11 cellular contexts compared by ENCODE assay signal in genomic region chr18:74501386-74501785, GRCh38. TPM values are rescaled to one million over a fixed set of nuclear protein-coding genes. Genes with fewer than 3 reads are reported as not detected.
A peak's percentile ranks its signal among the peaks of the same experiment; 100 is the strongest.
DNase-seq lines count a peak whose midpoint lies in the region; ATAC-seq and TF ChIP-seq lines count a peak whose summit lies in the region.
"Had no signal": no experiment of that assay in that cellular context is flagged by ENCODE, and none has a peak within 500 bp of the region (broad histone marks: within the 10 kb centered on the region; RNA-seq: fewer than 3 reads in every experiment).

No MANE protein-coding gene starts in this region.

- H3K4me3 ChIP-seq in IMR-90 (ENCODE audit: insufficient read depth, low read depth, low read length) = no peak overlapping the region
- peak overlapping the region in 3 of 4 donors; percentile 5 to 44 (median 27) for H3K4me3 ChIP-seq in stomach

- no peak overlapping the region for H2AK5ac ChIP-seq in IMR-90 (ENCODE audit: low read depth, low read length)

- TF ChIP-seq EP300 in stomach (IDR thresholded peaks at IDR 0.05) = no peak

- no peak overlapping the region for H2BK20ac ChIP-seq in IMR-90 (ENCODE audit: low read depth, low read length)

- no peak for TF ChIP-seq POLR2A in IMR-90 (IDR thresholded peaks at IDR 0.05; ENCODE audit: low read depth, low read length)
- no peak for TF ChIP-seq POLR2A in stomach (IDR thresholded peaks at IDR 0.05)

- peaks cover 32% of the 10 kb centered on the region for H3K36me3 ChIP-seq in IMR-90 (ENCODE audit: control insufficient read depth, insufficient read depth, low read length)
- H3K36me3 ChIP-seq in stomach = peaks cover 42 to 55% (median 54%) of the 10 kb centered on the region in 4 donors

- H3K14ac ChIP-seq in IMR-90 (replicated peaks; ENCODE audit: low read depth, low read length) = no peak overlapping the region

- no peak overlapping the region for H3K56ac ChIP-seq in IMR-90 (ENCODE audit: extremely low read depth, insufficient read depth, low read length)

- BruUV-seq in IMR-90 (replicated peaks; lab: Mats Ljungman, UMichigan) = no TSS peak

- dilution Hi-C loops in IMR-90 (cut with HindIII; ENCODE audit: low sequenced_read_pairs, unreplicated experiment) = no loop called here

- ATAC-seq in IMR-90 (ENCODE audit: low read depth) (no peak), left lobe of liver (no peak), GM21528 (IDR thresholded peaks at IDR 0.05; ENCODE audit: low FRiP score, unreplicated experiment) (no peak)

- H2AFZ ChIP-seq in IMR-90 (replicated peaks; ENCODE audit: low read length, poor library complexity) = no peak overlapping the region

- H3K79me1 ChIP-seq in IMR-90 (ENCODE audit: low read depth in 1 of 2, low read length in 2 of 2) = peaks cover 16 to 27% of the 10 kb centered on the region in 2 experiments

- H4K91ac ChIP-seq in IMR-90 (ENCODE audit: insufficient read depth, low read depth, low read length) = no peak overlapping the region

- TF ChIP-seq RAD21 in IMR-90 (IDR thresholded peaks at IDR 0.05; ENCODE audit: low read length) = no peak

- TF ChIP-seq CTCF in IMR-90 (conservative IDR thresholded peaks at IDR 0.05; ENCODE audit: low read depth, low read length) (no peak), stomach (IDR thresholded peaks at IDR 0.05) (no peak)

- no peaks in the 10 kb centered on the region for H3K9me3 ChIP-seq in IMR-90 (ENCODE audit: control insufficient read depth, insufficient read depth, low read length)
- H3K9me3 ChIP-seq in stomach = no peaks in the 10 kb centered on the region

- no peak overlapping the region for H3K18ac ChIP-seq in IMR-90 (ENCODE audit: low read depth, low read length)

- H3K27me3 Mint-ChIP-seq in activated T-helper 1 cell treated with anti-CD3 and anti-CD28 coated beads, Interleukin-12 subunit alpha, Interleukin-12 subunit beta, Interleukin-2, Interleukin-4 antibody, amounts not matched to agents 30 ng/mL and 10 ng/mL and 1 ng/mL, durations not matched to agents 14 hours and 24 hours and 36 hours (ENCODE audit: insufficient read depth) = no peaks in the 10 kb centered on the region

- no peak overlapping the region for H2BK120ac ChIP-seq in IMR-90 (ENCODE audit: low read depth, low read length)

- intact Hi-C loops in IMR-90 (cut with micrococcal nuclease) (no loop called here), stomach (cut with DNase I; ENCODE audit: low total_unique reads) (no loop called here)
- intact Hi-C loops in activated T-helper 1 cell treated with anti-CD3 and anti-CD28 coated beads, Interleukin-12 subunit alpha, Interleukin-12 subunit beta, Interleukin-2, Interleukin-4 antibody, amounts not matched to agents 30 ng/mL and 10 ng/mL and 1 ng/mL, durations not matched to agents 14 hours and 24 hours and 36 hours (cut with micrococcal nuclease) = no loop called here

- H4K5ac ChIP-seq in IMR-90 (ENCODE audit: low read depth, low read length) = no peak overlapping the region

- no peaks in the 10 kb centered on the region for H3K27me3 ChIP-seq in IMR-90 (ENCODE audit: control insufficient read depth, insufficient read depth, low read length)
- H3K27me3 ChIP-seq in stomach = no peaks in the 10 kb centered on the region

- no peak overlapping the region for H3K4ac ChIP-seq in IMR-90 (ENCODE audit: low read depth, low read length)

- H3K9me3 Mint-ChIP-seq in activated T-helper 1 cell treated with anti-CD3 and anti-CD28 coated beads, Interleukin-12 subunit alpha, Interleukin-12 subunit beta, Interleukin-2, Interleukin-4 antibody, amounts not matched to agents 30 ng/mL and 10 ng/mL and 1 ng/mL, durations not matched to agents 14 hours and 24 hours and 36 hours = no peaks in the 10 kb centered on the region

- H3K4me1 ChIP-seq in IMR-90 (ENCODE audit: control insufficient read depth, insufficient read depth, low read length) (peaks cover 5% of the 10 kb centered on the region; the same call in 1 of the 2 replicates), stomach (peaks cover 36 to 67% (median 50%) of the 10 kb centered on the region in 4 donors)

- no peaks in the 10 kb centered on the region for H4K20me1 ChIP-seq in IMR-90 (ENCODE audit: insufficient read depth, low read length)

- H2BK15ac ChIP-seq in IMR-90 (ENCODE audit: low read depth, low read length) = no peak overlapping the region

- H3K36me3 Mint-ChIP-seq in activated T-helper 1 cell treated with anti-CD3 and anti-CD28 coated beads, Interleukin-12 subunit alpha, Interleukin-12 subunit beta, Interleukin-2, Interleukin-4 antibody, amounts not matched to agents 30 ng/mL and 10 ng/mL and 1 ng/mL, durations not matched to agents 14 hours and 24 hours and 36 hours (ENCODE audit: low read depth) = peaks cover 46% of the 10 kb centered on the region

- CTCF ChIA-PET in IMR-90 (lab: Yijun Ruan, JAX) = no interaction called here

- POLR2A ChIA-PET in IMR-90 (lab: Charles Lee; ENCODE audit: unreplicated experiment) = no interaction called here

- H3K9ac ChIP-seq in IMR-90 (ENCODE audit: low read depth, low read length) = no peak overlapping the region

- H3K9me1 ChIP-seq in IMR-90 (ENCODE audit: insufficient read depth, low read length) = peaks cover 4% of the 10 kb centered on the region; the same call in 1 of the 2 replicates

- no peak overlapping the region for H3K4me2 ChIP-seq in IMR-90 (ENCODE audit: low read depth, low read length)

- no peak overlapping the region for H3K23ac ChIP-seq in IMR-90 (ENCODE audit: low read depth, low read length)

- in situ Hi-C loops in IMR-90 (cut with MboI; ENCODE audit: low sequenced_read_pairs) = no loop called here

- peak overlapping the region; percentile 11 for H2AK9ac ChIP-seq in IMR-90 (replicated peaks; ENCODE audit: low read depth, low read length, poor library complexity)

- H3K27ac ChIP-seq in IMR-90 (ENCODE audit: insufficient read depth, low read length) = no peak overlapping the region
- H3K27ac ChIP-seq in stomach = peak overlapping the region; percentile 66 to 99 (median 82)

- H3K4me3 Mint-ChIP-seq in activated T-helper 1 cell treated with anti-CD3 and anti-CD28 coated beads, Interleukin-12 subunit alpha, Interleukin-12 subunit beta, Interleukin-2, Interleukin-4 antibody, amounts not matched to agents 30 ng/mL and 10 ng/mL and 1 ng/mL, durations not matched to agents 14 hours and 24 hours and 36 hours = peak overlapping the region; percentile 88

- DNase-seq in IMR-90 (no peak), left lobe of liver (ENCODE audit: low spot score) (peak; percentile 39), stomach (no peak), ureter (ENCODE audit: low spot score) (no peak)
- DNase-seq in activated T-helper 1 cell treated with anti-CD3 and anti-CD28 coated beads, Interleukin-12 subunit alpha, Interleukin-12 subunit beta, Interleukin-2, Interleukin-4 antibody, amounts not matched to agents 30 ng/mL and 10 ng/mL and 1 ng/mL, durations not matched to agents 14 hours and 24 hours and 36 hours (ENCODE audit: low spot score) = no peak
- no peak for DNase-seq in effector CD4-positive, alpha-beta T cell
- DNase-seq: activated T-cell treated with anti-CD3 and anti-CD28 coated beads, Interleukin-2, amount 50 U/mL, for 48 hours; NCI-H1694 had no signal

- H2BK5ac ChIP-seq in IMR-90 (ENCODE audit: low read depth, low read length, poor library complexity, severe bottlenecking) = no peak overlapping the region

- WGBS in IMR-90 (ENCODE audit: extremely low coverage in 2 of 2, insufficient read length in 1 of 2), 2 experiments = no CpG with 5 or more reads among the region's 4 CpGs
- WGBS in stomach, 5 donors = 50 to 68% (median 57%) methylated on average over 4 of the region's 4 CpGs

- no peak overlapping the region for H4K8ac ChIP-seq in IMR-90 (ENCODE audit: low read depth in 2 of 2, low read length in 2 of 2)

- peak overlapping the region; percentile 67 for H3K27ac Mint-ChIP-seq in activated T-helper 1 cell treated with anti-CD3 and anti-CD28 coated beads, Interleukin-12 subunit alpha, Interleukin-12 subunit beta, Interleukin-2, Interleukin-4 antibody, amounts not matched to agents 30 ng/mL and 10 ng/mL and 1 ng/mL, durations not matched to agents 14 hours and 24 hours and 36 hours

- peaks cover 60% of the 10 kb centered on the region for H3K4me1 Mint-ChIP-seq in activated T-helper 1 cell treated with anti-CD3 and anti-CD28 coated beads, Interleukin-12 subunit alpha, Interleukin-12 subunit beta, Interleukin-2, Interleukin-4 antibody, amounts not matched to agents 30 ng/mL and 10 ng/mL and 1 ng/mL, durations not matched to agents 14 hours and 24 hours and 36 hours (ENCODE audit: low read depth)

RNA-seq across cellular contexts. Expression of gene CNDP2, which starts 5.2 kb away (rescaled TPM):
- total RNA-seq in IMR-90 (2012; rRNA removed) (52.0 and 52.2 TPM in 2 replicates), left lobe of liver (243 TPM), stomach (100 to 1,000 TPM in 4 of 5 donors, 10 to 100 TPM in 1; 12.8 to 204 (median 115) TPM), ureter (344 TPM)
- polyA plus RNA-seq in IMR-90 (2012; rRNA removed) (59.7 and 67.9 TPM in 2 replicates), stomach (100 to 1,000 TPM in 2 of 3 donors, 10 to 100 TPM in 1; 87.5 to 132 (median 110) TPM)
- 32.4 and 58.7 TPM in 2 replicates for polyA plus RNA-seq in IMR-90 (2012; cell fraction: cytosol; rRNA removed)
- polyA plus RNA-seq in IMR-90 (2012; cell fraction: nucleus; rRNA removed; ENCODE audit: low replicate concordance) = 30.9 and 48.2 TPM in 2 replicates
- 159 and 164 TPM in 2 replicates for total RNA-seq in activated T-helper 1 cell treated with anti-CD3 and anti-CD28 coated beads, Interleukin-12 subunit alpha, Interleukin-12 subunit beta, Interleukin-2, Interleukin-4 antibody, amounts not matched to agents 30 ng/mL and 10 ng/mL and 1 ng/mL, durations not matched to agents 14 hours and 24 hours and 36 hours

RNA-seq across cellular contexts. Expression of gene CNDP1, which starts 32.9 kb away (rescaled TPM):
- total RNA-seq in IMR-90 (2012; rRNA removed) (not detected in 2 replicates), left lobe of liver (66.3 TPM), stomach (under 1 TPM in 1 of 5 donors, not detected in 4; 0.72 TPM), ureter (0.31 TPM)
- polyA plus RNA-seq in IMR-90 (2012; rRNA removed) (not detected in 2 replicates), stomach (under 1 TPM in 2 of 3 donors, not detected in 1; 0.13 to 0.50 TPM)
- not detected in 2 replicates for polyA plus RNA-seq in IMR-90 (2012; cell fraction: cytosol; rRNA removed)
- polyA plus RNA-seq in IMR-90 (2012; cell fraction: nucleus; rRNA removed; ENCODE audit: low replicate concordance) = 0.06 and 0.13 TPM in 2 replicates
- not detected in 2 replicates for total RNA-seq in activated T-helper 1 cell treated with anti-CD3 and anti-CD28 coated beads, Interleukin-12 subunit alpha, Interleukin-12 subunit beta, Interleukin-2, Interleukin-4 antibody, amounts not matched to agents 30 ng/mL and 10 ng/mL and 1 ng/mL, durations not matched to agents 14 hours and 24 hours and 36 hours
- total RNA-seq: endothelial cell of umbilical vein, mesenteric fat pad had no signal
- polyA plus RNA-seq: endothelial cell of umbilical vein had no signal

RNA-seq across cellular contexts. Expression of gene DIPK1C, which starts 44.3 kb away (rescaled TPM):
- not detected in 2 replicates for total RNA-seq in IMR-90 (2012; rRNA removed)
- not detected in 2 replicates for polyA plus RNA-seq in IMR-90 (2012; rRNA removed)
- not detected in 2 replicates for polyA plus RNA-seq in IMR-90 (2012; cell fraction: cytosol; rRNA removed)
- polyA plus RNA-seq in IMR-90 (2012; cell fraction: nucleus; rRNA removed; ENCODE audit: low replicate concordance) = not detected in 2 replicates
- total RNA-seq in activated T-helper 1 cell treated with anti-CD3 and anti-CD28 coated beads, Interleukin-12 subunit alpha, Interleukin-12 subunit beta, Interleukin-2, Interleukin-4 antibody, amounts not matched to agents 30 ng/mL and 10 ng/mL and 1 ng/mL, durations not matched to agents 14 hours and 24 hours and 36 hours = not detected in 2 replicates
- total RNA-seq in left lobe of liver = not detected
- total RNA-seq in stomach = 1 to 10 TPM in 2 of 5 donors, not detected in 3; 1.8 to 2.3 TPM
- 1 to 10 TPM in 2 of 3 donors, under 1 TPM in 1; 0.55 to 2.3 (median 1.8) TPM for polyA plus RNA-seq in stomach
- total RNA-seq in ureter = not detected
- total RNA-seq: endothelial cell of umbilical vein, mesenteric fat pad had no signal
- polyA plus RNA-seq: endothelial cell of umbilical vein had no signal

Comparison
In these comparisons a context has a peak if more than half of its experiments do, and no peak if none do; other contexts are left out.
1. RNA of gene CNDP1, which starts 32.9 kb away (total RNA-seq): 66.3 TPM in left lobe of liver (single experiment); 0.31 TPM in ureter (single experiment), not detected in IMR-90, not detected in activated T-helper 1 cell treated with anti-CD3 and anti-CD28 coated beads, Interleukin-12 subunit alpha, Interleukin-12 subunit beta, Interleukin-2, Interleukin-4 antibody, amounts not matched to agents 30 ng/mL and 10 ng/mL and 1 ng/mL, durations not matched to agents 14 hours and 24 hours and 36 hours and 0.72 TPM in stomach; every median in the first group is over 10 times any median in the second.